9 cellular contexts compared by ENCODE assay signal in the genomic region with DNA sequence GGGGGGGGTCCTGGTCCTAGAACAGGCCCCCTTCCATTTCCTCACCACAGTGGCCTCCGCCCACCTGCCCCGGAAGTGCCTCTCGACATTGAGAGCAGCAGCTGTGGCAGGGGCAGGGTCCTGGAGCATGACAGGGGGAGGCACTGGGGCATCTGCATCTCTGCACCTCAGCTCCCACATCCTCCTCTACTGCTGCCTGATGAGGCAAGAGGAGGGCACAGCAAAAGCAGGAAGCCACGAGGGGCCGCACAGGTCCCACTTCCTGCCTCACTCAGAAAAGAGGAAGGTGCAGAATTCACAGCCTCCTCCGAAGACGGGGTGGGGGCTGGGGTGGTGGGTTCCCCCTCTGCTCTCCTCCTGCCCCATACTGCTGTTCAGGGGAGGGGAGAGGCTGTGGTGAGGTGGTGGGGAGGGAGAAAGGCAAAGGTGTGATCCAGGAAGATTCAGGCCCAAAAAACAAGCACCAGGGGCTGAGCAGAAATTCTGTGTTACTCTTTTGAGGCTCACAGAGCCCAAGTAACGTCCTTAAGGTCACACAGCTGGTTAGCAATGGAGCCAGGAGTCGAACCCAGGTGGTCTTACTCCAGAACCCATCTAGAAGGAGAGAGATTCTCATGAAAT. TPM values are rescaled to one million over a fixed set of nuclear protein-coding genes. Genes with fewer than 3 reads are reported as not detected.
DNase-seq lines count a peak whose midpoint lies in the region; ATAC-seq and TF ChIP-seq lines count a peak whose summit lies in the region.
"Had no signal": no experiment of that assay in that cellular context is flagged by ENCODE, and none has a peak within 500 bp of the region (broad histone marks: within the 10 kb centered on the region; RNA-seq: fewer than 3 reads in every experiment).

No MANE protein-coding gene starts in this region.

- peaks cover 7 to 92% of the 10 kb centered on the region in 2 donors for H3K4me1 ChIP-seq in left lung

- H3K9me3 ChIP-seq in left lung = no peaks in the 10 kb centered on the region

- no peaks in the 10 kb centered on the region for H3K9me3 Mint-ChIP-seq in activated T-helper 17 cell treated with anti-CD3 and anti-CD28 coated beads, Interleukin-2, amount 50 U/mL, for 72 hours
- no peaks in the 10 kb centered on the region for H3K9me3 Mint-ChIP-seq in stimulated activated effector memory CD8-positive, alpha-beta T cell treated with anti-CD3 and anti-CD28 coated beads, Interleukin-12 subunit alpha, Interleukin-12 subunit beta, amount 100 ng/mL, for 72 hours

- intact Hi-C loops in left lung (cut with DNase I) = no loop called here

- no peaks in the 10 kb centered on the region for H3K27me3 Mint-ChIP-seq in activated T-helper 17 cell treated with anti-CD3 and anti-CD28 coated beads, Interleukin-2, amount 50 U/mL, for 72 hours

- TF ChIP-seq CTCF in left lung (IDR thresholded peaks at IDR 0.05) = no peak

- H3K4me3 ChIP-seq in left lung = peak overlapping the region in 1 of 2 donors; percentile 16

- H3K4me3 Mint-ChIP-seq in activated T-helper 17 cell treated with anti-CD3 and anti-CD28 coated beads, Interleukin-2, amount 50 U/mL, for 72 hours = peak overlapping the region; percentile 58
- peak overlapping the region; percentile 71 for H3K4me3 Mint-ChIP-seq in stimulated activated effector memory CD8-positive, alpha-beta T cell treated with anti-CD3 and anti-CD28 coated beads, Interleukin-12 subunit alpha, Interleukin-12 subunit beta, amount 100 ng/mL, for 72 hours

- H3K4me1 Mint-ChIP-seq in activated T-helper 17 cell treated with anti-CD3 and anti-CD28 coated beads, Interleukin-2, amount 50 U/mL, for 72 hours = peaks cover 50% of the 10 kb centered on the region
- peaks cover 91% of the 10 kb centered on the region for H3K4me1 Mint-ChIP-seq in stimulated activated effector memory CD8-positive, alpha-beta T cell treated with anti-CD3 and anti-CD28 coated beads, Interleukin-12 subunit alpha, Interleukin-12 subunit beta, amount 100 ng/mL, for 72 hours

- H3K36me3 ChIP-seq in left lung = peaks cover 0 to 56% of the 10 kb centered on the region in 2 donors

- peak; percentile 94 for ATAC-seq in GM18511 (IDR thresholded peaks at IDR 0.05; ENCODE audit: unreplicated experiment)
- ATAC-seq in HG02885 (IDR thresholded peaks at IDR 0.05; ENCODE audit: poor library complexity, unreplicated experiment) = peak; percentile 88
- peak; percentile 84 for ATAC-seq in activated T-helper 17 cell treated with anti-CD3 and anti-CD28 coated beads, Interleukin-2, amount 50 U/mL, for 72 hours (replicated peaks)
- ATAC-seq in left lung = peak; percentile 73
- peak; percentile 92 for ATAC-seq in stimulated activated effector memory CD8-positive, alpha-beta T cell treated with anti-CD3 and anti-CD28 coated beads, Interleukin-12 subunit alpha, Interleukin-12 subunit beta, amount 100 ng/mL, for 72 hours

- H3K36me3 Mint-ChIP-seq in activated T-helper 17 cell treated with anti-CD3 and anti-CD28 coated beads, Interleukin-2, amount 50 U/mL, for 72 hours (ENCODE audit: low read depth) = peaks cover 98% of the 10 kb centered on the region
- peaks cover 100% of the 10 kb centered on the region for H3K36me3 Mint-ChIP-seq in stimulated activated effector memory CD8-positive, alpha-beta T cell treated with anti-CD3 and anti-CD28 coated beads, Interleukin-12 subunit alpha, Interleukin-12 subunit beta, amount 100 ng/mL, for 72 hours

- peak overlapping the region; percentile 69 for H3K27ac Mint-ChIP-seq in activated T-helper 17 cell treated with anti-CD3 and anti-CD28 coated beads, Interleukin-2, amount 50 U/mL, for 72 hours
- peak overlapping the region; percentile 96 for H3K27ac Mint-ChIP-seq in stimulated activated effector memory CD8-positive, alpha-beta T cell treated with anti-CD3 and anti-CD28 coated beads, Interleukin-12 subunit alpha, Interleukin-12 subunit beta, amount 100 ng/mL, for 72 hours

- H3K27me3 ChIP-seq in left lung = no peaks in the 10 kb centered on the region

- DNase-seq in left lung (peak; percentile 87 to 93), AG08395 (ENCODE audit: low spot score) (no peak), HPDE6-E6E7 (ENCODE audit: extremely low spot score) (no peak)
- peak; percentile 52 to 87 for DNase-seq in stimulated activated effector memory CD8-positive, alpha-beta T cell treated with anti-CD3 and anti-CD28 coated beads, Interleukin-12 subunit alpha, Interleukin-12 subunit beta, amount 100 ng/mL, for 72 hours (ENCODE audit: low spot score in 2 of 2)

- H3K27ac ChIP-seq in left lung = peak overlapping the region; percentile 41 to 93

TF ChIP-seq in PFSK-1, 5 proteins besides CTCF, POLR2A, EP300 and RAD21:
- TF ChIP-seq, protein P1, sequence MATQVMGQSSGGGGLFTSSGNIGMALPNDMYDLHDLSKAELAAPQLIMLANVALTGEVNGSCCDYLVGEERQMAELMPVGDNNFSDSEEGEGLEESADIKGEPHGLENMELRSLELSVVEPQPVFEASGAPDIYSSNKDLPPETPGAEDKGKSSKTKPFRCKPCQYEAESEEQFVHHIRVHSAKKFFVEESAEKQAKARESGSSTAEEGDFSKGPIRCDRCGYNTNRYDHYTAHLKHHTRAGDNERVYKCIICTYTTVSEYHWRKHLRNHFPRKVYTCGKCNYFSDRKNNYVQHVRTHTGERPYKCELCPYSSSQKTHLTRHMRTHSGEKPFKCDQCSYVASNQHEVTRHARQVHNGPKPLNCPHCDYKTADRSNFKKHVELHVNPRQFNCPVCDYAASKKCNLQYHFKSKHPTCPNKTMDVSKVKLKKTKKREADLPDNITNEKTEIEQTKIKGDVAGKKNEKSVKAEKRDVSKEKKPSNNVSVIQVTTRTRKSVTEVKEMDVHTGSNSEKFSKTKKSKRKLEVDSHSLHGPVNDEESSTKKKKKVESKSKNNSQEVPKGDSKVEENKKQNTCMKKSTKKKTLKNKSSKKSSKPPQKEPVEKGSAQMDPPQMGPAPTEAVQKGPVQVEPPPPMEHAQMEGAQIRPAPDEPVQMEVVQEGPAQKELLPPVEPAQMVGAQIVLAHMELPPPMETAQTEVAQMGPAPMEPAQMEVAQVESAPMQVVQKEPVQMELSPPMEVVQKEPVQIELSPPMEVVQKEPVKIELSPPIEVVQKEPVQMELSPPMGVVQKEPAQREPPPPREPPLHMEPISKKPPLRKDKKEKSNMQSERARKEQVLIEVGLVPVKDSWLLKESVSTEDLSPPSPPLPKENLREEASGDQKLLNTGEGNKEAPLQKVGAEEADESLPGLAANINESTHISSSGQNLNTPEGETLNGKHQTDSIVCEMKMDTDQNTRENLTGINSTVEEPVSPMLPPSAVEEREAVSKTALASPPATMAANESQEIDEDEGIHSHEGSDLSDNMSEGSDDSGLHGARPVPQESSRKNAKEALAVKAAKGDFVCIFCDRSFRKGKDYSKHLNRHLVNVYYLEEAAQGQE (IDR thresholded peaks at IDR 0.05; ENCODE audit: insufficient read depth in 1 of 2, low read depth in 2 of 2, low read length in 2 of 2) = no peak
- TF ChIP-seq FOXP2 (optimal IDR thresholded peaks at IDR 0.05; ENCODE audit: borderline replicate concordance, extremely low read depth, extremely low read length, insufficient read depth) = peak; percentile 13

RNA-seq across cellular contexts. Expression of a gene that starts 14.7 kb away (rescaled TPM):
- polyA plus RNA-seq in PFSK-1 (2012; ENCODE audit: insufficient read length, low read depth) = 81.7 TPM
- total RNA-seq in activated T-helper 17 cell treated with anti-CD3 and anti-CD28 coated beads, Interleukin-2, amount 50 U/mL, for 72 hours = 100 to 1,000 TPM; 169 to 184 TPM
- total RNA-seq in left lung = 10 to 100 TPM; 25.1 to 55.3 TPM

RNA-seq across cellular contexts. Expression of a gene that starts 43.4 kb away (rescaled TPM):
- not detected for polyA plus RNA-seq in PFSK-1 (2012; ENCODE audit: insufficient read length, low read depth)
- total RNA-seq in activated T-helper 17 cell treated with anti-CD3 and anti-CD28 coated beads, Interleukin-2, amount 50 U/mL, for 72 hours = not detected
- total RNA-seq in left lung = 10 to 100 TPM in 1 of 2 donors, 1 to 10 TPM in 1; 3.4 to 29.9 TPM
- polyA plus RNA-seq: keratinocyte had no signal

RNA-seq across cellular contexts. Expression of a gene that starts 50.2 kb away (rescaled TPM):
- not detected for polyA plus RNA-seq in PFSK-1 (2012; ENCODE audit: insufficient read length, low read depth)
- total RNA-seq in activated T-helper 17 cell treated with anti-CD3 and anti-CD28 coated beads, Interleukin-2, amount 50 U/mL, for 72 hours = not detected
- 10 to 100 TPM in 1 of 2 donors, 1 to 10 TPM in 1; 6.9 to 87.0 TPM for total RNA-seq in left lung
- polyA plus RNA-seq: keratinocyte had no signal

Comparison
In these comparisons a context has a peak if more than half of its experiments do, and no peak if none do; other contexts are left out.
1. DNase-seq: peak in left lung (2 of 2) and stimulated activated effector memory CD8-positive, alpha-beta T cell treated with anti-CD3 and anti-CD28 coated beads, Interleukin-12 subunit alpha, Interleukin-12 subunit beta, amount 100 ng/mL, for 72 hours (2 of 2); none in AG08395 (single experiment) and HPDE6-E6E7 (single experiment).
2. RNA of a gene that starts 43.4 kb away (total RNA-seq): 3.4 to 29.9 TPM in left lung; not detected in activated T-helper 17 cell treated with anti-CD3 and anti-CD28 coated beads, Interleukin-2, amount 50 U/mL, for 72 hours; every median in the first group is over 4 times any median in the second.
3. RNA of a gene that starts 50.2 kb away (total RNA-seq): 6.9 to 87.0 TPM in left lung; not detected in activated T-helper 17 cell treated with anti-CD3 and anti-CD28 coated beads, Interleukin-2, amount 50 U/mL, for 72 hours; every median in the first group is over 4 times any median in the second.
4. Peak in every context shown above with its lines, with median percentiles within 50 percentile points of each other: ATAC-seq.